14 cellular contexts compared by ENCODE assay signal in genomic region chr2:210626849-210627248, GRCh38.
DNase-seq lines count a peak whose midpoint lies in the region; ATAC-seq and TF ChIP-seq lines count a peak whose summit lies in the region.
"Had no signal": no experiment of that assay in that cellular context is flagged by ENCODE, and none has a peak within 500 bp of the region (broad histone marks: within the 10 kb centered on the region; RNA-seq: fewer than 3 reads in every experiment).

No MANE protein-coding gene starts in this region.

- H3K36me3 ChIP-seq in HUES48 (ENCODE audit: control insufficient read depth, insufficient read depth, low read length): no peaks in the 10 kb centered on the region

- ATAC-seq in GM21367 (IDR thresholded peaks at IDR 0.05; ENCODE audit: unreplicated experiment): peak; percentile 53
- ATAC-seq in HG02571 (IDR thresholded peaks at IDR 0.05; ENCODE audit: unreplicated experiment): no peak
- ATAC-seq: Panc1 had no signal

- H3K36me3 Mint-ChIP-seq in T-helper 2 cell treated with Interferon-gamma antibody and Interleukin-4, amounts not matched to agents 5 μg/mL and 100 μg/mL, for 36 hours (ENCODE audit: low read depth): no peaks in the 10 kb centered on the region
- H3K36me3 Mint-ChIP-seq: activated naive CD4-positive, alpha-beta T cell treated with anti-CD3 and anti-CD28 coated beads, Interleukin-2, amount 50 U/mL, for 24 hours; memory B cell had no signal

- H3K4me3 ChIP-seq in HUES48 (ENCODE audit: low read depth, low read length) (no peak overlapping the region), cardiac fibroblast (replicated peaks in 1 of 2; ENCODE audit: low read depth in 2 of 2, low read length in 2 of 2) (no peak overlapping the region)
- H3K4me3 ChIP-seq: dorsolateral prefrontal cortex, hepatocyte had no signal

- no peaks in the 10 kb centered on the region for H3K27me3 Mint-ChIP-seq in T-helper 2 cell treated with Interferon-gamma antibody and Interleukin-4, amounts not matched to agents 5 μg/mL and 100 μg/mL, for 36 hours (ENCODE audit: low read depth)
- H3K27me3 Mint-ChIP-seq: memory B cell had no signal

- no peaks in the 10 kb centered on the region for H3K27me3 ChIP-seq in HUES48 (ENCODE audit: control insufficient read depth, insufficient read depth, low read length)
- H3K27me3 ChIP-seq: dorsolateral prefrontal cortex, hepatocyte had no signal

- no peak overlapping the region for H3K4me3 Mint-ChIP-seq in T-helper 2 cell treated with Interferon-gamma antibody and Interleukin-4, amounts not matched to agents 5 μg/mL and 100 μg/mL, for 36 hours
- H3K4me3 Mint-ChIP-seq: activated naive CD4-positive, alpha-beta T cell treated with anti-CD3 and anti-CD28 coated beads, Interleukin-2, amount 50 U/mL, for 24 hours; memory B cell; stimulated activated naive CD8-positive, alpha-beta T cell treated with anti-CD3 and anti-CD28 coated beads, Interleukin-15, Interleukin-2, amounts not matched to agents 100 ng/mL and 50 ng/mL, for 24 hours had no signal

- H3K4me1 Mint-ChIP-seq in T-helper 2 cell treated with Interferon-gamma antibody and Interleukin-4, amounts not matched to agents 5 μg/mL and 100 μg/mL, for 36 hours (ENCODE audit: low read depth): no peaks in the 10 kb centered on the region
- H3K4me1 Mint-ChIP-seq: activated naive CD4-positive, alpha-beta T cell treated with anti-CD3 and anti-CD28 coated beads, Interleukin-2, amount 50 U/mL, for 24 hours; memory B cell had no signal

- DNase-seq in cardiac fibroblast (ENCODE audit: low read depth in 2 of 2): peak; percentile 5 to 42
- DNase-seq in renal cortical epithelial cell (ENCODE audit: low read depth): peak; percentile 11
- no peak for DNase-seq in T-helper 2 cell treated with Interferon-gamma antibody and Interleukin-4, amounts not matched to agents 5 μg/mL and 100 μg/mL, for 36 hours (ENCODE audit: low spot score)
- no peak for DNase-seq in NCI-H1930 (lab: John Stamatoyannopoulos, UW)
- DNase-seq: dorsolateral prefrontal cortex had no signal

- H3K27ac Mint-ChIP-seq in T-helper 2 cell treated with Interferon-gamma antibody and Interleukin-4, amounts not matched to agents 5 μg/mL and 100 μg/mL, for 36 hours: no peak overlapping the region
- H3K27ac Mint-ChIP-seq: activated naive CD4-positive, alpha-beta T cell treated with anti-CD3 and anti-CD28 coated beads, Interleukin-2, amount 50 U/mL, for 24 hours; memory B cell; stimulated activated naive CD8-positive, alpha-beta T cell treated with anti-CD3 and anti-CD28 coated beads, Interleukin-15, Interleukin-2, amounts not matched to agents 100 ng/mL and 50 ng/mL, for 24 hours had no signal

- H3K9me3 Mint-ChIP-seq in T-helper 2 cell treated with Interferon-gamma antibody and Interleukin-4, amounts not matched to agents 5 μg/mL and 100 μg/mL, for 36 hours: no peaks in the 10 kb centered on the region
- H3K9me3 Mint-ChIP-seq: activated naive CD4-positive, alpha-beta T cell treated with anti-CD3 and anti-CD28 coated beads, Interleukin-2, amount 50 U/mL, for 24 hours; memory B cell; stimulated activated naive CD8-positive, alpha-beta T cell treated with anti-CD3 and anti-CD28 coated beads, Interleukin-15, Interleukin-2, amounts not matched to agents 100 ng/mL and 50 ng/mL, for 24 hours had no signal

- TF ChIP-seq CTCF in cardiac fibroblast (IDR thresholded peaks at IDR 0.05; ENCODE audit: low read depth, low read length): no peak

- no peak overlapping the region for H3K9ac ChIP-seq in HUES48 (ENCODE audit: low read depth, low read length)
- H3K9ac ChIP-seq: parathyroid adenoma had no signal

- H3K27ac ChIP-seq in HUES48 (ENCODE audit: low read depth, low read length): peak overlapping the region; percentile 63
- H3K27ac ChIP-seq: dorsolateral prefrontal cortex, hepatocyte, parathyroid adenoma had no signal

- H3K4me1 ChIP-seq in HUES48 (ENCODE audit: control insufficient read depth, insufficient read depth, low read length): peaks cover 10% of the 10 kb centered on the region; the same call in 1 of the 2 replicates
- H3K4me1 ChIP-seq: parathyroid adenoma had no signal

- no peaks in the 10 kb centered on the region for H3K9me3 ChIP-seq in HUES48 (ENCODE audit: control insufficient read depth, insufficient read depth, low read length)

Comparison
In these comparisons a context has a peak if more than half of its experiments do, and no peak if none do; other contexts are left out.
1. DNase-seq: peak in cardiac fibroblast (2 of 2) and renal cortical epithelial cell (single experiment); none in T-helper 2 cell treated with Interferon-gamma antibody and Interleukin-4, amounts not matched to agents 5 μg/mL and 100 μg/mL, for 36 hours (single experiment) and NCI-H1930 (0 of 2).